ENCODE assay signal across 22 cellular contexts in genomic region chr17:78670850-78671291, GRCh38.
DNase-seq lines count a peak whose midpoint lies in the region; ATAC-seq and TF ChIP-seq lines count a peak whose summit lies in the region.
"Had no signal": no experiment of that assay in that cellular context is flagged by ENCODE, and none has a peak within 500 bp of the region (broad histone marks: within the 10 kb centered on the region; RNA-seq: fewer than 3 reads in every experiment).

No MANE protein-coding gene starts in this region.

- H3K27ac Mint-ChIP-seq in stimulated activated naive CD8-positive, alpha-beta T cell treated with anti-CD3 and anti-CD28 coated beads, Interleukin-15, Interleukin-2, amounts not matched to agents 100 ng/mL and 50 ng/mL, for 24 hours, result peak overlapping the region; percentile 32
- H3K27ac Mint-ChIP-seq: activated CD4-positive, alpha-beta T cell treated with anti-CD3 and anti-CD28 coated beads for 36 hours; activated naive CD8-positive, alpha-beta T cell treated with anti-CD3 and anti-CD28 coated beads, Interleukin-2, amount 10 ng/mL, durations not matched to agents 7 days and 5 days; HFFc6; mesothelial cell of epicardium had no signal

- TF ChIP-seq EP300 in suprapubic skin (IDR thresholded peaks at IDR 0.05), result no peak

- peaks cover 28% of the 10 kb centered on the region for H3K36me3 ChIP-seq in RWPE2 (ENCODE audit: low read depth)
- H3K36me3 ChIP-seq in suprapubic skin, result peaks cover 15% of the 10 kb centered on the region
- H3K36me3 ChIP-seq: MG63 had no signal

- peaks cover 12% of the 10 kb centered on the region for H3K4me1 Mint-ChIP-seq in stimulated activated naive CD8-positive, alpha-beta T cell treated with anti-CD3 and anti-CD28 coated beads, Interleukin-15, Interleukin-2, amounts not matched to agents 100 ng/mL and 50 ng/mL, for 24 hours (ENCODE audit: low read depth)

- ATAC-seq in stimulated activated naive CD8-positive, alpha-beta T cell treated with anti-CD3 and anti-CD28 coated beads, Interleukin-15, Interleukin-2, amounts not matched to agents 100 U/mL and 50 U/mL, for 24 hours, result no peak
- ATAC-seq in RWPE2 (ENCODE audit: low read depth) (no peak), GM19023 (IDR thresholded peaks at IDR 0.05; ENCODE audit: unreplicated experiment) (no peak)
- ATAC-seq: activated CD4-positive, alpha-beta T cell treated with anti-CD3 and anti-CD28 coated beads for 36 hours had no signal

- no peak for TF ChIP-seq CTCF in RWPE2 (IDR thresholded peaks at IDR 0.05; ENCODE audit: poor library complexity, severe bottlenecking)
- TF ChIP-seq CTCF in suprapubic skin (IDR thresholded peaks at IDR 0.05), result no peak

- 90% methylated on average over 12 of the region's 12 CpGs for WGBS in suprapubic skin

- H3K4me3 Mint-ChIP-seq in stimulated activated naive CD8-positive, alpha-beta T cell treated with anti-CD3 and anti-CD28 coated beads, Interleukin-15, Interleukin-2, amounts not matched to agents 100 ng/mL and 50 ng/mL, for 24 hours, result no peak overlapping the region
- H3K4me3 Mint-ChIP-seq: activated CD4-positive, alpha-beta T cell treated with anti-CD3 and anti-CD28 coated beads for 36 hours; activated naive CD8-positive, alpha-beta T cell treated with anti-CD3 and anti-CD28 coated beads, Interleukin-2, amount 10 ng/mL, durations not matched to agents 7 days and 5 days; HFFc6; mesothelial cell of epicardium had no signal

- H3K27ac ChIP-seq in RWPE2 (ENCODE audit: poor library complexity, severe bottlenecking) (no peak overlapping the region), suprapubic skin (peak overlapping the region; percentile 4)
- H3K27ac ChIP-seq: colonic mucosa, neutrophil had no signal

- no peak overlapping the region for H3K4me3 ChIP-seq in RWPE2 (ENCODE audit: severe bottlenecking)
- H3K4me3 ChIP-seq in suprapubic skin, result no peak overlapping the region
- H3K4me3 ChIP-seq: colonic mucosa, MG63, smooth muscle cell had no signal

- no peak for TF ChIP-seq POLR2A in suprapubic skin (IDR thresholded peaks at IDR 0.05)

- DNase-seq in stimulated activated naive CD8-positive, alpha-beta T cell treated with anti-CD3 and anti-CD28 coated beads, Interleukin-15, Interleukin-2, amounts not matched to agents 100 U/mL and 50 U/mL, for 24 hours, result no peak
- peak; percentile 64 for DNase-seq in RWPE2 (ENCODE audit: low spot score)
- peak; percentile 60 for DNase-seq in mesenteric fat pad (ENCODE audit: low spot score)
- DNase-seq in suprapubic skin (ENCODE audit: low spot score in 2 of 2), result peak in 1 of 2 donors; percentile 65
- DNase-seq in T-helper 2 cell, result no peak
- DNase-seq in NCI-H526 (lab: John Stamatoyannopoulos, UW), result no peak
- DNase-seq: activated CD4-positive, alpha-beta T cell treated with anti-CD3 and anti-CD28 coated beads for 36 hours; activated naive CD8-positive, alpha-beta T cell treated with anti-CD3 and anti-CD28 coated beads, Interleukin-2, amount 10 ng/mL, durations not matched to agents 7 days and 5 days; colonic mucosa; DND-41; glutamatergic neuron; HFFc6; MG63; NCI-H1436 treated with DMSO at 0.1 percent for 48 hours; NCI-H2171; NCI-H526 treated with DMSO at 0.1 percent for 48 hours; stimulated activated CD4-positive, alpha-beta T cell treated with anti-CD3 and anti-CD28 coated beads, Interleukin-4, amount 100 ng/mL, for 1 hour had no signal

- peaks cover 21% of the 10 kb centered on the region for H3K36me3 Mint-ChIP-seq in stimulated activated naive CD8-positive, alpha-beta T cell treated with anti-CD3 and anti-CD28 coated beads, Interleukin-15, Interleukin-2, amounts not matched to agents 100 ng/mL and 50 ng/mL, for 24 hours (ENCODE audit: low read depth)

- no peaks in the 10 kb centered on the region for H3K9me3 Mint-ChIP-seq in stimulated activated naive CD8-positive, alpha-beta T cell treated with anti-CD3 and anti-CD28 coated beads, Interleukin-15, Interleukin-2, amounts not matched to agents 100 ng/mL and 50 ng/mL, for 24 hours
- H3K9me3 Mint-ChIP-seq: activated naive CD8-positive, alpha-beta T cell treated with anti-CD3 and anti-CD28 coated beads, Interleukin-2, amount 10 ng/mL, durations not matched to agents 7 days and 5 days; HFFc6; mesothelial cell of epicardium had no signal

- H3K27me3 Mint-ChIP-seq in stimulated activated naive CD8-positive, alpha-beta T cell treated with anti-CD3 and anti-CD28 coated beads, Interleukin-15, Interleukin-2, amounts not matched to agents 100 ng/mL and 50 ng/mL, for 24 hours, result no peaks in the 10 kb centered on the region
- H3K27me3 Mint-ChIP-seq: activated CD4-positive, alpha-beta T cell treated with anti-CD3 and anti-CD28 coated beads for 36 hours; activated naive CD8-positive, alpha-beta T cell treated with anti-CD3 and anti-CD28 coated beads, Interleukin-2, amount 10 ng/mL, durations not matched to agents 7 days and 5 days had no signal

- no peaks in the 10 kb centered on the region for H3K9me3 ChIP-seq in RWPE2 (ENCODE audit: severe bottlenecking)
- H3K9me3 ChIP-seq in suprapubic skin, result no peaks in the 10 kb centered on the region
- H3K9me3 ChIP-seq: colonic mucosa, MG63, neutrophil had no signal

- no peaks in the 10 kb centered on the region for H3K27me3 ChIP-seq in RWPE2 (ENCODE audit: insufficient read depth, poor library complexity, severe bottlenecking)
- H3K27me3 ChIP-seq in suprapubic skin, result no peaks in the 10 kb centered on the region
- H3K27me3 ChIP-seq: colonic mucosa, MG63, neutrophil had no signal

- H3K4me1 ChIP-seq in RWPE2 (ENCODE audit: insufficient read depth, poor library complexity, severe bottlenecking) (peaks cover 25% of the 10 kb centered on the region), suprapubic skin (peaks cover 42% of the 10 kb centered on the region)
- H3K4me1 ChIP-seq: colonic mucosa had no signal

Comparison
In these comparisons a context has a peak if more than half of its experiments do, and no peak if none do; other contexts are left out.
1. DNase-seq: peak in RWPE2 (single experiment) and mesenteric fat pad (single experiment); none in stimulated activated naive CD8-positive, alpha-beta T cell treated with anti-CD3 and anti-CD28 coated beads, Interleukin-15, Interleukin-2, amounts not matched to agents 100 U/mL and 50 U/mL, for 24 hours (single experiment), T-helper 2 cell (0 of 5) and NCI-H526 (0 of 2).